1 cellular context compared by ENCODE assay signal in genomic region chr1:21937372-21938121, GRCh38.
TF ChIP-seq lines count a peak whose summit lies in the region.

No MANE protein-coding gene starts in this region.

TF ChIP-seq in K562, 482 proteins besides CTCF, POLR2A, EP300 and RAD21 (continued from another document and continues in another):
- no peak for TF ChIP-seq AFF4 (CRISPR knock-in tag; IDR thresholded peaks at IDR 0.05)
- TF ChIP-seq RFX5 (IDR thresholded peaks at IDR 0.05; ENCODE audit: low read depth, low read length), result no peak
- TF ChIP-seq ZNF277 (CRISPR knock-in tag; IDR thresholded peaks at IDR 0.05; ENCODE audit: borderline replicate concordance), result no peak
- peak; percentile 77 for TF ChIP-seq PCBP1 (IDR thresholded peaks at IDR 0.05; ENCODE audit: low read depth, low read length, poor library complexity, severe bottlenecking)
- no peak for TF ChIP-seq NFE2L1 (tag; IDR thresholded peaks at IDR 0.05; ENCODE audit: borderline replicate concordance, low read depth)
- TF ChIP-seq ZNF518B (CRISPR knock-in tag; IDR thresholded peaks at IDR 0.05), result no peak
- TF ChIP-seq ZNF316 (IDR thresholded peaks at IDR 0.05), result no peak
- TF ChIP-seq NR2C2 (CRISPR knock-in tag; IDR thresholded peaks at IDR 0.05), result no peak
- no peak for TF ChIP-seq NR2C2 (tag; IDR thresholded peaks at IDR 0.05)
- no peak for TF ChIP-seq GABPA (tag; conservative IDR thresholded peaks at IDR 0.05; ENCODE audit: low read depth)
- TF ChIP-seq MIER1 (IDR thresholded peaks at IDR 0.05; ENCODE audit: low read depth), result peak; percentile 74; the same call in 1 of the 2 replicates
- no peak for TF ChIP-seq HNRNPUL1 (IDR thresholded peaks at IDR 0.05; ENCODE audit: low read length)
- no peak; the same call in 1 of the 2 replicates for TF ChIP-seq JUND (IDR thresholded peaks at IDR 0.05; ENCODE audit: borderline replicate concordance, low read depth, low read length)
- TF ChIP-seq JUND (tag; IDR thresholded peaks at IDR 0.05; ENCODE audit: borderline replicate concordance, low read depth, low read length), result no peak
- TF ChIP-seq FOXK2 (conservative IDR thresholded peaks at IDR 0.05 in 1 of 2, IDR thresholded peaks at IDR 0.05 in 1 of 2; ENCODE audit: low read depth in 2 of 2), result peak in 1 of 2 experiments; percentile 48; a peak in 1 of 4 replicates
- no peak for TF ChIP-seq ADNP (tag; IDR thresholded peaks at IDR 0.05)
- no peak for TF ChIP-seq SMAD2 (IDR thresholded peaks at IDR 0.05; ENCODE audit: low read depth, low read length)
- peak; percentile 76; the same call in 1 of the 2 replicates for TF ChIP-seq DPF2 (IDR thresholded peaks at IDR 0.05)
- TF ChIP-seq RREB1 (CRISPR knock-in tag; IDR thresholded peaks at IDR 0.05), result no peak
- TF ChIP-seq E2F8 (IDR thresholded peaks at IDR 0.05; ENCODE audit: low read depth, partially characterized antibody), result no peak
- peak; percentile 59; the same call in 1 of the 2 replicates for TF ChIP-seq ELF2 (CRISPR knock-in tag; IDR thresholded peaks at IDR 0.05)
- no peak for TF ChIP-seq NCOA6 (IDR thresholded peaks at IDR 0.05)
- TF ChIP-seq C11orf30 (IDR thresholded peaks at IDR 0.05; ENCODE audit: low read depth), result no peak
- no peak for TF ChIP-seq TCF15 (CRISPR knock-in tag; IDR thresholded peaks at IDR 0.05)
- TF ChIP-seq SAP30 (IDR thresholded peaks at IDR 0.05; ENCODE audit: borderline replicate concordance, insufficient read depth, low read depth, low read length, poor library complexity, severe bottlenecking), result no peak
- TF ChIP-seq GATAD2A (IDR thresholded peaks at IDR 0.05), result peak; percentile 83
- TF ChIP-seq ZNF140 (CRISPR knock-in tag; IDR thresholded peaks at IDR 0.05), result no peak
- no peak for TF ChIP-seq ZNF778 (CRISPR knock-in tag; IDR thresholded peaks at IDR 0.05)
- TF ChIP-seq KLF16 (IDR thresholded peaks at IDR 0.05), result no peak
- TF ChIP-seq MEF2A (IDR thresholded peaks at IDR 0.05; ENCODE audit: control insufficient read depth, low read depth, low read length), result no peak
- no peak for TF ChIP-seq ZNF274 (IDR thresholded peaks at IDR 0.05; ENCODE audit: borderline replicate concordance, low read depth, low read length)
- TF ChIP-seq RUNX1 (IDR thresholded peaks at IDR 0.05; ENCODE audit: low read depth), result no peak
- no peak for TF ChIP-seq ZNF695 (CRISPR knock-in tag; IDR thresholded peaks at IDR 0.05)
- TF ChIP-seq CBX5 (IDR thresholded peaks at IDR 0.05; ENCODE audit: borderline replicate concordance, low read depth), result no peak
- TF ChIP-seq EHMT2 (IDR thresholded peaks at IDR 0.05), result no peak
- 0 out of 2 replicates have a peak, but pooled peaks have one; percentile 22 for TF ChIP-seq ZNF165 (CRISPR knock-in tag; IDR thresholded peaks at IDR 0.05; ENCODE audit: borderline replicate concordance)
- no peak for TF ChIP-seq TRIM24 (IDR thresholded peaks at IDR 0.05)
- TF ChIP-seq ZNF174 (CRISPR knock-in tag; IDR thresholded peaks at IDR 0.05), result no peak
- peak; percentile 42 for TF ChIP-seq BRD9 (IDR thresholded peaks at IDR 0.05; ENCODE audit: low read depth, partially characterized antibody)
- TF ChIP-seq GATAD2B (IDR thresholded peaks at IDR 0.05; ENCODE audit: borderline replicate concordance), result peak; percentile 95
- peak; percentile 77 to 90 for TF ChIP-seq MLLT1 (IDR thresholded peaks at IDR 0.05)
- TF ChIP-seq FOSL1 (tag; conservative IDR thresholded peaks at IDR 0.05), result 0 out of 2 replicates have a peak, but pooled peaks have one; percentile 15
